Comparison of ENCODE assay signal across 22 cellular contexts in the genomic region with DNA sequence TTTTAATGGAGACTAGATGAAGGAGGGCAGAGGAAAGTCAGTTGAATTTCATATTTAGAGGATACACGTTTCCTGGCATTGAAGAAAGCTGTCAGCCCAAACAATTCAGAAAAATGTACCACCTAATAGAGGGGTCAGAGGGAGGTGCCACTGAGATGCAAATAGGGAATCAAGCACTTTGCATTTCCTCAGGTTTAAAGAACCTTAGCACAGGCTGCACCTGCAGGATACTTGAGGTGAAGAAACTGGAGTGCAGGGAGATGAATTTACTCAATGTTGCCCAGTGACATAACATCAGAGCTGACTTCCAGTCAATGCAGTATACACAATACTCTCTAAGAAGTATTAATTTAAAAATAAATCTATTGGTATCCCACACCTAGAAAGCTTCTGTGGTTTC.
"Had no signal": no experiment of that assay in that cellular context is flagged by ENCODE, and none has a peak within 500 bp of the region (broad histone marks: within the 10 kb centered on the region; RNA-seq: fewer than 3 reads in every experiment).

No MANE protein-coding gene starts in this region.

- H3K4me1 ChIP-seq: body of pancreas, foreskin keratinocyte, prostate gland, testis, vagina had no signal

- H3K4me3 Mint-ChIP-seq: activated CD4-positive, alpha-beta memory T cell treated with anti-CD3 and anti-CD28 coated beads for 36 hours; nephron; stimulated activated naive B cell treated with anti-CD40 and anti-IgM and Interleukin-4, amounts not matched to agents 10 μg/mL and 1 μg/mL and 100 μg/mL, for 72 hours; T-helper 2 cell treated with Interferon-gamma antibody and Interleukin-4, amounts not matched to agents 5 μg/mL and 100 μg/mL, for 36 hours had no signal

- ATAC-seq: body of pancreas; foreskin keratinocyte; stimulated activated naive B cell treated with anti-CD40 and anti-IgM and Interleukin-4, amounts not matched to agents 10 μg/mL and 1 μg/mL and 100 μg/mL, for 72 hours had no signal

- H3K9me3 ChIP-seq: body of pancreas, neutrophil, ovary, prostate gland, testis, vagina had no signal

- H3K4me3 ChIP-seq: body of pancreas, cardiac muscle cell, ovary, prostate gland, testis, vagina had no signal

- H3K27me3 ChIP-seq: body of pancreas, ovary, testis, vagina had no signal

- H3K9me3 Mint-ChIP-seq: activated CD4-positive, alpha-beta memory T cell treated with anti-CD3 and anti-CD28 coated beads for 36 hours; T-helper 2 cell treated with Interferon-gamma antibody and Interleukin-4, amounts not matched to agents 5 μg/mL and 100 μg/mL, for 36 hours had no signal

- H3K36me3 ChIP-seq: cardiac muscle cell, neutrophil, ovary, prostate gland, vagina, WERI-Rb-1 had no signal

- DNase-seq: activated CD4-positive, alpha-beta memory T cell treated with anti-CD3 and anti-CD28 coated beads for 36 hours; activated effector memory CD4-positive, alpha-beta T cell treated with anti-CD3 and anti-CD28 coated beads, Interleukin-2, amount 50 U/mL, for 16 hours; activated naive CD4-positive, alpha-beta T cell treated with anti-CD3 and anti-CD28 coated beads, Interleukin-2, amount 50 U/mL, for 16 hours; anterior cingulate cortex; cortex of kidney; foreskin keratinocyte; left ventricle myocardium superior; mesenchymal stem cell; stimulated activated CD4-positive, alpha-beta T cell treated with anti-CD3 and anti-CD28 coated beads, Interleukin-2, amount 100 ng/mL, for 48 hours; stimulated activated CD8-positive, alpha-beta memory T cell treated with anti-CD3 and anti-CD28 coated beads, Interleukin-4, amount 100 ng/mL, for 48 hours; stimulated activated naive B cell treated with anti-CD40 and anti-IgM and Interleukin-4, amounts not matched to agents 10 μg/mL and 1 μg/mL and 100 μg/mL, for 72 hours; testis; trophoblast cell had no signal

- H3K27ac ChIP-seq: body of pancreas, foreskin keratinocyte, neutrophil, ovary, prostate gland, testis, vagina, WERI-Rb-1 had no signal

- H3K27ac Mint-ChIP-seq: activated CD4-positive, alpha-beta memory T cell treated with anti-CD3 and anti-CD28 coated beads for 36 hours; nephron; stimulated activated naive B cell treated with anti-CD40 and anti-IgM and Interleukin-4, amounts not matched to agents 10 μg/mL and 1 μg/mL and 100 μg/mL, for 72 hours; T-helper 2 cell treated with Interferon-gamma antibody and Interleukin-4, amounts not matched to agents 5 μg/mL and 100 μg/mL, for 36 hours had no signal

- H3K36me3 Mint-ChIP-seq: activated CD4-positive, alpha-beta memory T cell treated with anti-CD3 and anti-CD28 coated beads for 36 hours had no signal
